Comparison of ENCODE assay signal across 25 cellular contexts in the genomic region with DNA sequence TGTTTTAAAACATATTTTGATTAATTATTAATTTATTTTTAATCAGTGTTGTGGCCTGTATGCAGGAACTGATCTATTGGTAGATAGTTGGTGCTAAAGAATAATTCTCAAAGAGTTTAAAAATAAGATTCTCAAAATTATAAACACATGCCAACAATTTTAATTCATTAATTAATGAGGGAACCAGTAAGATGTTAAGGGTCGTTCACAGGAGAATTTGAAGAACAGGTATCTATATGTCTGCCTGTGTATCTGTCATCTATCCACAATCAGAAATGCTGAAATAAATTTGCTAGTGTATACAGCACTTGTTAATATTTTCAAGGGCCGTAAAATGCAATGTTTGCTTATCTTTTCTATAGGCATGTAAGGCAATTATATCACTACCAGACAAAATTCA.
"Had no signal": no experiment of that assay in that cellular context is flagged by ENCODE, and none has a peak within 500 bp of the region (broad histone marks: within the 10 kb centered on the region; RNA-seq: fewer than 3 reads in every experiment).

No MANE protein-coding gene starts in this region.

- H3K9me3 Mint-ChIP-seq: naive thymus-derived CD8-positive, alpha-beta T cell; nephron; neural crest cell; stimulated activated naive B cell treated with anti-CD40 and anti-IgM and Interleukin-4, amounts not matched to agents 10 μg/mL and 1 μg/mL and 100 μg/mL, for 72 hours had no signal

- H2AFZ ChIP-seq: hepatocyte, parathyroid adenoma had no signal

- H3K9ac ChIP-seq: parathyroid adenoma had no signal

- ATAC-seq: heart right ventricle; naive thymus-derived CD8-positive, alpha-beta T cell; right lobe of liver; stimulated activated naive B cell treated with anti-CD40 and anti-IgM and Interleukin-4, amounts not matched to agents 10 μg/mL and 1 μg/mL and 100 μg/mL, for 72 hours; stimulated activated naive CD8-positive, alpha-beta T cell treated with anti-CD3 and anti-CD28 coated beads, Interleukin-15, Interleukin-2, amounts not matched to agents 100 U/mL and 50 U/mL, for 24 hours; upper lobe of right lung had no signal

- H3K9me3 ChIP-seq: heart right ventricle, left ventricle myocardium inferior, right atrium auricular region, right lobe of liver, stomach, suprapubic skin, thoracic aorta, tibial artery, upper lobe of right lung had no signal

- H3K4me3 ChIP-seq: heart right ventricle, hepatocyte, left ventricle myocardium inferior, lung, right atrium auricular region, right lobe of liver, stomach, suprapubic skin, thoracic aorta, tibial artery, upper lobe of right lung had no signal

- H3K4me2 ChIP-seq: hepatocyte had no signal

- H3K27ac ChIP-seq: heart right ventricle, hepatocyte, left ventricle myocardium inferior, parathyroid adenoma, right atrium auricular region, right lobe of liver, stomach, suprapubic skin, upper lobe of right lung had no signal

- H3K27ac Mint-ChIP-seq: naive thymus-derived CD8-positive, alpha-beta T cell; nephron; stimulated activated naive B cell treated with anti-CD40 and anti-IgM and Interleukin-4, amounts not matched to agents 10 μg/mL and 1 μg/mL and 100 μg/mL, for 72 hours had no signal

- H3K36me3 ChIP-seq: left ventricle myocardium inferior, right atrium auricular region, right lobe of liver, stomach, suprapubic skin, thoracic aorta, tibial artery, upper lobe of right lung had no signal

- H3K27me3 ChIP-seq: heart right ventricle, hepatocyte, right atrium auricular region, right lobe of liver, stomach, suprapubic skin, tibial artery, upper lobe of right lung had no signal

- DNase-seq: heart right ventricle; islet precursor cell; left ventricle myocardium inferior; midbrain; naive thymus-derived CD8-positive, alpha-beta T cell; nucleus accumbens; right lobe of liver; stimulated activated CD4-positive, alpha-beta T cell treated with anti-CD3 and anti-CD28 coated beads, Interleukin-12 subunit alpha, Interleukin-12 subunit beta, amount 100 ng/mL, for 4 hours; stimulated activated CD4-positive, alpha-beta T cell treated with anti-CD3 and anti-CD28 coated beads, Interleukin-15, amount 100 ng/mL, for 24 hours; stimulated activated CD4-positive, alpha-beta T cell treated with anti-CD3 and anti-CD28 coated beads, Interleukin-2, amount 100 ng/mL, for 24 hours; stimulated activated CD4-positive, alpha-beta T cell treated with anti-CD3 and anti-CD28 coated beads, Interleukin-4, amount 100 ng/mL, for 1 hour; stimulated activated naive B cell treated with anti-CD40 and anti-IgM and Interleukin-4, amounts not matched to agents 10 μg/mL and 1 μg/mL and 100 μg/mL, for 72 hours; stimulated activated naive CD8-positive, alpha-beta T cell treated with anti-CD3 and anti-CD28 coated beads, Interleukin-15, Interleukin-2, amounts not matched to agents 100 U/mL and 50 U/mL, for 24 hours; stomach; tibial artery; trophoblast cell; upper lobe of right lung had no signal
